ENCODE assay signal across 20 cellular contexts in the genomic region with DNA sequence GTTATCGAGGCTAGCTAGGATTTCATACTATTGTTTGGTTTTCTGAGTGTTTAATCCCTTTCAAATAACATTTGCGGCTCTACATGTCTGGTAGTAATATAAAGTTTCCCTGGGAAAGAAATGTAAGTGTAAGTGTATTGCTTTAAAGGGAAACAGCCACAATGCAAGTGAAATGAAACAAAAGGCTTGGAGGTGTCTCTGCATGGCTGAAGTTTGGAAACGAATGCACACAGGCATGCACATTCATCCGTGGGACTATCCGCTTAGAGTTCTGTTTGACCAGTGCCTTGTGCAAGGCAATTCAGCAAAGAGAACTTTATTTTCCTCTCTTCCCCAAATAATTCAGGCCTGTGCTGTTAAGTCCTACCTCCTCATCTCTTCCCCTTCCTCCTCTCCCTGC. TPM values are rescaled to one million over a fixed set of nuclear protein-coding genes. Genes with fewer than 3 reads are reported as not detected.
A peak's percentile ranks its signal among the peaks of the same experiment; 100 is the strongest.
DNase-seq lines count a peak whose midpoint lies in the region; ATAC-seq and TF ChIP-seq lines count a peak whose summit lies in the region.
"Had no signal": no experiment of that assay in that cellular context is flagged by ENCODE, and none has a peak within 500 bp of the region (broad histone marks: within the 10 kb centered on the region; RNA-seq: fewer than 3 reads in every experiment).

No MANE protein-coding gene starts in this region.

- peak overlapping the region; percentile 93 to 96 (median 94) for H3K27ac Mint-ChIP-seq in nephron
- H3K27ac Mint-ChIP-seq: immature natural killer cell had no signal

- H4K20me1 ChIP-seq in fibroblast of lung (ENCODE audit: control insufficient read depth, extremely low read depth, insufficient read depth, low read length): no peaks in the 10 kb centered on the region

- no peak for ATAC-seq in HG02981 (IDR thresholded peaks at IDR 0.05; ENCODE audit: unreplicated experiment)
- ATAC-seq: GM12878; stimulated activated naive CD8-positive, alpha-beta T cell treated with anti-CD3 and anti-CD28 coated beads, Interleukin-15, Interleukin-2, amounts not matched to agents 100 U/mL and 50 U/mL, for 24 hours had no signal

- H3K27me3 Mint-ChIP-seq in nephron (ENCODE audit: low read depth): no peaks in the 10 kb centered on the region

- peak overlapping the region; percentile 56 for H3K4me2 ChIP-seq in fibroblast of lung (ENCODE audit: extremely low read depth, insufficient read depth, low read length)

- no peak overlapping the region for H3K9ac ChIP-seq in fibroblast of lung (ENCODE audit: insufficient read depth, low read length)

- no peaks in the 10 kb centered on the region for H3K27me3 ChIP-seq in fibroblast of lung (ENCODE audit: control insufficient read depth, insufficient read depth, low read length)

- H3K36me3 ChIP-seq in fibroblast of lung (ENCODE audit: control insufficient read depth, insufficient read depth, low read length) (no peaks in the 10 kb centered on the region), urinary bladder (ENCODE audit: insufficient read depth) (no peaks in the 10 kb centered on the region)
- H3K36me3 ChIP-seq: neutrophil had no signal

- TF ChIP-seq CTCF in fibroblast of lung (conservative IDR thresholded peaks at IDR 0.05 in 1 of 2, IDR thresholded peaks at IDR 0.05 in 1 of 2; ENCODE audit: low read depth in 1 of 2, low read length in 2 of 2): no peak
- no peak for TF ChIP-seq CTCF in nephron (IDR thresholded peaks at IDR 0.05; ENCODE audit: unreplicated experiment in 3 of 3)

- H3K4me1 Mint-ChIP-seq in nephron: peaks cover 49% of the 10 kb centered on the region
- H3K4me1 Mint-ChIP-seq: immature natural killer cell had no signal

- peaks cover 1% of the 10 kb centered on the region for H3K9me3 Mint-ChIP-seq in nephron
- H3K9me3 Mint-ChIP-seq: immature natural killer cell had no signal

- 31% methylated on average over 5 of the region's 5 CpGs for WGBS in urinary bladder

- no peaks in the 10 kb centered on the region for H3K36me3 Mint-ChIP-seq in nephron (ENCODE audit: low read depth)
- H3K36me3 Mint-ChIP-seq: immature natural killer cell had no signal

- H3K9me3 ChIP-seq in fibroblast of lung (ENCODE audit: control insufficient read depth, insufficient read depth, low read depth, low read length): no peaks in the 10 kb centered on the region
- H3K9me3 ChIP-seq: neutrophil had no signal

- H3K4me1 ChIP-seq in fibroblast of lung (ENCODE audit: control insufficient read depth, extremely low read depth, insufficient read depth, low read length) (peaks cover 28% of the 10 kb centered on the region), urinary bladder (ENCODE audit: insufficient read depth) (no peaks in the 10 kb centered on the region)

- DNase-seq in DMS53 (lab: John Stamatoyannopoulos, UW): peak; percentile 55
- DNase-seq in DMS53 treated with DMSO at 0.1 percent for 48 hours (lab: John Stamatoyannopoulos, UW; ENCODE audit: unreplicated experiment): no peak
- DNase-seq in fibroblast of lung (ENCODE audit: low read depth in 2 of 2): peak in 1 of 2 donors; percentile 30
- DNase-seq in LoVo (ENCODE audit: low spot score): no peak
- DNase-seq in activated CD8-positive, alpha-beta memory T cell treated with anti-CD3 and anti-CD28 coated beads for 24 hours: no peak
- DNase-seq: activated T-cell treated with anti-CD3 and anti-CD28 coated beads for 4 hours; DMS79; H7; immature natural killer cell; NCI-H1105; NCI-H524 treated with DMSO at 0.1 percent for 48 hours; SHP77 treated with DMSO at 0.1 percent for 48 hours; stimulated activated naive CD8-positive, alpha-beta T cell treated with anti-CD3 and anti-CD28 coated beads, Interleukin-15, Interleukin-2, amounts not matched to agents 100 U/mL and 50 U/mL, for 24 hours had no signal

- peak overlapping the region in 1 of 4 experiments; percentile 39 for H3K4me3 ChIP-seq in fibroblast of lung (replicated peaks in 1 of 4; ENCODE audit: control extremely low read depth in 1 of 4, insufficient read depth in 1 of 4, low read depth in 3 of 4, low read length in 4 of 4)
- H3K4me3 ChIP-seq in urinary bladder (ENCODE audit: low read depth, low read length): peak overlapping the region; percentile 4
- H3K4me3 ChIP-seq: GM12878 had no signal

- H3K27ac ChIP-seq in fibroblast of lung (ENCODE audit: insufficient read depth, low read length) (peak overlapping the region; percentile 37), urinary bladder (ENCODE audit: low read depth) (no peak overlapping the region)
- H3K27ac ChIP-seq: 22Rv1, neutrophil, VCaP had no signal

- no peak overlapping the region for H2AFZ ChIP-seq in fibroblast of lung (ENCODE audit: low read length)

- H3K79me2 ChIP-seq in fibroblast of lung (ENCODE audit: control insufficient read depth, insufficient read depth, low read length): no peaks in the 10 kb centered on the region

- peak overlapping the region; percentile 43 to 52 (median 48) for H3K4me3 Mint-ChIP-seq in nephron
- H3K4me3 Mint-ChIP-seq: immature natural killer cell had no signal

RNA-seq across cellular contexts. Expression of a gene that starts 56.1 kb away (rescaled TPM):
- total RNA-seq in fibroblast of lung (6.9 and 8.8 TPM in 2 replicates), urinary bladder (42.8 TPM)
- polyA plus RNA-seq in fibroblast of lung (8.9 and 9.8 TPM in 2 replicates), urinary bladder (18.9 TPM)
- 6.5 and 10.6 TPM in 2 replicates for polyA plus RNA-seq in fibroblast of lung (2012)
- polyA minus RNA-seq in fibroblast of lung (ENCODE audit: low replicate concordance): 68.1 and 84.1 TPM in 2 replicates
